In the genomic region with DNA sequence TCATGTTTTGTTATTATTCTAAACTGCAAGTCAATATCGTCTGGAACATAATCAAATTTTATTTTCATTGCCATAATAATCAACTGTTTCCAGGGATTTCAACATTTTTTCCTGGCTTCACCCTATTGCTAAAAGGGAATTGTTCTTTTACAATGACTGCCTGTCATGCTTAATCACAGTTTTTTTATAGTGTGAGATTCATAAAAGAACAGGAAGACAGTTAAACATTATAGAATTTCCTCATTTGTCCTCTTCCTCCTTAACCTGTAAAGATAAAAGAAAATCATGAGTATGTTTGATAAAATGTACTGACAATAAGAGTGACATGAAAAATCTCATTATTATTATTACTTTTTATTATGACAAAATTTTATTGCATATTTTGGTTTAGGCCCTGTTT, we compare ENCODE assay signal across 17 cellular contexts.
A peak's percentile ranks its signal among the peaks of the same experiment; 100 is the strongest.
DNase-seq lines count a peak whose midpoint lies in the region; FAIRE-seq and TF ChIP-seq lines count a peak whose summit lies in the region.
"Had no signal": no experiment of that assay in that cellular context is flagged by ENCODE, and none has a peak within 500 bp of the region (broad histone marks: within the 10 kb centered on the region; RNA-seq: fewer than 3 reads in every experiment).

No MANE protein-coding gene starts in this region.

- H3K36me3 ChIP-seq in Karpas-422 (ENCODE audit: insufficient read depth, low read length), result no peaks in the 10 kb centered on the region
- no peaks in the 10 kb centered on the region for H3K36me3 ChIP-seq in right atrium auricular region
- H3K36me3 ChIP-seq: HAP-1 had no signal

- no peaks in the 10 kb centered on the region for H3K79me2 ChIP-seq in Karpas-422 (ENCODE audit: low read length)

- no peak overlapping the region for H2AFZ ChIP-seq in Karpas-422 (ENCODE audit: low read length)
- H2AFZ ChIP-seq: GM23248 had no signal

- H3K4me1 Mint-ChIP-seq in nephron, result peaks cover 22% of the 10 kb centered on the region

- peak; percentile 31 for DNase-seq in Karpas-422
- peak; percentile 17 for DNase-seq in fibroblast of pulmonary artery (ENCODE audit: low read depth)
- DNase-seq in stimulated activated CD4-positive, alpha-beta T cell treated with anti-CD3 and anti-CD28 coated beads, Interleukin-4, amount 100 ng/mL, for 1 hour, result no peak
- no peak for DNase-seq in A172 (ENCODE audit: low spot score)
- no peak for DNase-seq in right atrium auricular region (ENCODE audit: low spot score)
- DNase-seq: AML-193; CD4-positive, alpha-beta T cell; DMS153; DMS79; GDM1; GM23248 had no signal

- peak overlapping the region in 2 of 3 experiments; percentile 33 to 45 for H3K27ac Mint-ChIP-seq in nephron
- H3K27ac Mint-ChIP-seq: CD4-positive, alpha-beta T cell had no signal

- H3K4me3 Mint-ChIP-seq in nephron, result no peak overlapping the region
- H3K4me3 Mint-ChIP-seq: CD4-positive, alpha-beta T cell had no signal

- H3K9me3 ChIP-seq in Karpas-422 (ENCODE audit: low read length), result no peaks in the 10 kb centered on the region
- no peaks in the 10 kb centered on the region for H3K9me3 ChIP-seq in right atrium auricular region
- H3K9me3 ChIP-seq: HAP-1 had no signal

- H4K20me1 ChIP-seq in Karpas-422 (ENCODE audit: insufficient read depth, low read depth, low read length), result no peaks in the 10 kb centered on the region

- no peaks in the 10 kb centered on the region for H3K9me2 ChIP-seq in Karpas-422 (replicated peaks; ENCODE audit: insufficient read depth, low read length)

- H3K36me3 Mint-ChIP-seq in nephron (ENCODE audit: low read depth), result peaks cover 2% of the 10 kb centered on the region

- peaks cover 3% of the 10 kb centered on the region for H3K9me3 Mint-ChIP-seq in nephron
- H3K9me3 Mint-ChIP-seq: CD4-positive, alpha-beta T cell had no signal

- TF ChIP-seq CTCF in fibroblast of pulmonary artery (IDR thresholded peaks at IDR 0.05; ENCODE audit: low read length, missing control alignments) (no peak), nephron (IDR thresholded peaks at IDR 0.05; ENCODE audit: unreplicated experiment in 3 of 3) (no peak), right atrium auricular region (IDR thresholded peaks at IDR 0.05) (no peak)

- H3K27ac ChIP-seq in Karpas-422 (ENCODE audit: low read length) (no peak overlapping the region), right atrium auricular region (no peak overlapping the region)
- H3K27ac ChIP-seq: C4-2B, GM23248 had no signal

- FAIRE-seq in colon (lab: Jason Lieb, UNC), result peak; percentile 36
- FAIRE-seq: A204.1, GM18507 had no signal

- H3K9ac ChIP-seq in Karpas-422 (ENCODE audit: low read length), result no peak overlapping the region
- H3K9ac ChIP-seq: GM23248 had no signal

- H3K4me2 ChIP-seq in Karpas-422 (ENCODE audit: low read depth, low read length, poor library complexity, severe bottlenecking), result no peak overlapping the region

- H3K4me3 ChIP-seq in Karpas-422 (ENCODE audit: low read length), result no peak overlapping the region
- no peak overlapping the region for H3K4me3 ChIP-seq in fibroblast of pulmonary artery (replicated peaks; ENCODE audit: low read depth, low read length)
- H3K4me3 ChIP-seq in right atrium auricular region, result no peak overlapping the region
- H3K4me3 ChIP-seq: GM23248, HAP-1 had no signal

- no peaks in the 10 kb centered on the region for H3K4me1 ChIP-seq in Karpas-422 (ENCODE audit: low read length)
- no peaks in the 10 kb centered on the region for H3K4me1 ChIP-seq in right atrium auricular region
- H3K4me1 ChIP-seq: HAP-1 had no signal

- H3K27me3 ChIP-seq in Karpas-422 (ENCODE audit: low read length) (no peaks in the 10 kb centered on the region), right atrium auricular region (no peaks in the 10 kb centered on the region)

- H3K27me3 Mint-ChIP-seq in nephron (ENCODE audit: low read depth), result peaks cover 4% of the 10 kb centered on the region
- H3K27me3 Mint-ChIP-seq: CD4-positive, alpha-beta T cell had no signal

Comparison
In these comparisons a context has a peak if more than half of its experiments do, and no peak if none do; other contexts are left out.
1. DNase-seq: peak in Karpas-422 (single experiment) and fibroblast of pulmonary artery (single experiment); none in stimulated activated CD4-positive, alpha-beta T cell treated with anti-CD3 and anti-CD28 coated beads, Interleukin-4, amount 100 ng/mL, for 1 hour (single experiment), A172 (single experiment) and right atrium auricular region (single experiment).